32 cellular contexts compared by ENCODE assay signal in genomic region chr21:42757422-42757821, GRCh38.
"Had no signal": no experiment of that assay in that cellular context is flagged by ENCODE, and none has a peak within 500 bp of the region (broad histone marks: within the 10 kb centered on the region; RNA-seq: fewer than 3 reads in every experiment).

No MANE protein-coding gene starts in this region.

- H3K4me3 Mint-ChIP-seq: activated B cell treated with CpG ODN at 0.5 μM for 24 hours; activated CD4-positive, alpha-beta memory T cell treated with anti-CD3 and anti-CD28 coated beads for 36 hours; activated CD4-positive, alpha-beta T cell treated with anti-CD3 and anti-CD28 coated beads, Interleukin-2, amount 10 ng/mL, durations not matched to agents 24 days and 14 days; activated CD8-positive, alpha-beta memory T cell treated with anti-CD3 and anti-CD28 coated beads, Interleukin-2, amount 10 ng/mL, durations not matched to agents 7 days and 5 days; activated CD8-positive, alpha-beta T cell treated with anti-CD3 and anti-CD28 coated beads, Interleukin-2, amount 10 ng/mL, durations not matched to agents 7 days and 5 days; activated naive CD8-positive, alpha-beta T cell treated with anti-CD3 and anti-CD28 coated beads for 36 hours; activated naive CD8-positive, alpha-beta T cell treated with anti-CD3 and anti-CD28 coated beads, Interleukin-2, amount 50 U/mL, for 24 hours; activated T-helper 1 cell treated with anti-CD3 and anti-CD28 coated beads, Interleukin-12 subunit alpha, Interleukin-12 subunit beta, Interleukin-2, Interleukin-4 antibody, amounts not matched to agents 30 ng/mL and 10 ng/mL and 1 ng/mL, durations not matched to agents 14 hours and 24 hours and 36 hours; effector memory CD8-positive, alpha-beta T cell; T-helper 17 cell; T-helper 2 cell treated with Interferon-gamma antibody and Interleukin-4, amounts not matched to agents 5 μg/mL and 100 μg/mL, for 36 hours had no signal

- H3K36me3 ChIP-seq: adrenal gland, gastrocnemius medialis had no signal

- H3K36me3 Mint-ChIP-seq: activated CD4-positive, alpha-beta memory T cell treated with anti-CD3 and anti-CD28 coated beads for 36 hours; activated CD8-positive, alpha-beta memory T cell treated with anti-CD3 and anti-CD28 coated beads, Interleukin-2, amount 10 ng/mL, durations not matched to agents 7 days and 5 days; activated naive CD8-positive, alpha-beta T cell treated with anti-CD3 and anti-CD28 coated beads for 36 hours had no signal

- H3K27me3 Mint-ChIP-seq: activated B cell treated with CpG ODN at 0.5 μM for 24 hours; activated CD4-positive, alpha-beta memory T cell treated with anti-CD3 and anti-CD28 coated beads for 36 hours; activated CD4-positive, alpha-beta T cell treated with anti-CD3 and anti-CD28 coated beads, Interleukin-2, amount 10 ng/mL, durations not matched to agents 24 days and 14 days; activated naive CD8-positive, alpha-beta T cell treated with anti-CD3 and anti-CD28 coated beads for 36 hours; activated naive CD8-positive, alpha-beta T cell treated with anti-CD3 and anti-CD28 coated beads, Interleukin-2, amount 50 U/mL, for 24 hours; T-helper 17 cell had no signal

- H3K27ac Mint-ChIP-seq: activated B cell treated with CpG ODN at 0.5 μM for 24 hours; activated CD4-positive, alpha-beta memory T cell treated with anti-CD3 and anti-CD28 coated beads for 36 hours; activated CD4-positive, alpha-beta T cell treated with anti-CD3 and anti-CD28 coated beads, Interleukin-2, amount 10 ng/mL, durations not matched to agents 24 days and 14 days; activated CD8-positive, alpha-beta memory T cell treated with anti-CD3 and anti-CD28 coated beads, Interleukin-2, amount 10 ng/mL, durations not matched to agents 7 days and 5 days; activated CD8-positive, alpha-beta T cell treated with anti-CD3 and anti-CD28 coated beads, Interleukin-2, amount 10 ng/mL, durations not matched to agents 7 days and 5 days; activated naive CD8-positive, alpha-beta T cell treated with anti-CD3 and anti-CD28 coated beads for 36 hours; activated naive CD8-positive, alpha-beta T cell treated with anti-CD3 and anti-CD28 coated beads, Interleukin-2, amount 50 U/mL, for 24 hours; activated T-helper 1 cell treated with anti-CD3 and anti-CD28 coated beads, Interleukin-12 subunit alpha, Interleukin-12 subunit beta, Interleukin-2, Interleukin-4 antibody, amounts not matched to agents 30 ng/mL and 10 ng/mL and 1 ng/mL, durations not matched to agents 14 hours and 24 hours and 36 hours; effector memory CD8-positive, alpha-beta T cell; T-helper 17 cell; T-helper 2 cell treated with Interferon-gamma antibody and Interleukin-4, amounts not matched to agents 5 μg/mL and 100 μg/mL, for 36 hours had no signal

- H3K27ac ChIP-seq: adrenal gland, body of pancreas, esophagus muscularis mucosa, foreskin keratinocyte, gastrocnemius medialis had no signal

- H3K9me3 ChIP-seq: adrenal gland, body of pancreas, esophagus muscularis mucosa, gastrocnemius medialis had no signal

- H3K4me3 ChIP-seq: adrenal gland, body of pancreas, esophagus muscularis mucosa, gastrocnemius medialis had no signal

- ATAC-seq: activated CD4-positive, CD25-positive, alpha-beta regulatory T cell treated with anti-CD3 and anti-CD28 coated beads, Interleukin-2, amount 50 U/mL, for 24 hours; activated CD8-positive, alpha-beta memory T cell treated with anti-CD3 and anti-CD28 coated beads, Interleukin-2, amount 10 ng/mL, durations not matched to agents 7 days and 5 days; activated CD8-positive, alpha-beta T cell treated with anti-CD3 and anti-CD28 coated beads, Interleukin-2, amount 10 ng/mL, durations not matched to agents 7 days and 5 days; activated naive CD8-positive, alpha-beta T cell treated with anti-CD3 and anti-CD28 coated beads, Interleukin-2, amount 50 U/mL, for 24 hours; body of pancreas; effector memory CD8-positive, alpha-beta T cell; foreskin keratinocyte; gastrocnemius medialis; T-helper 17 cell had no signal

- H3K9me3 Mint-ChIP-seq: activated B cell treated with CpG ODN at 0.5 μM for 24 hours; activated CD4-positive, alpha-beta memory T cell treated with anti-CD3 and anti-CD28 coated beads for 36 hours; activated CD4-positive, alpha-beta T cell treated with anti-CD3 and anti-CD28 coated beads, Interleukin-2, amount 10 ng/mL, durations not matched to agents 24 days and 14 days; activated naive CD8-positive, alpha-beta T cell treated with anti-CD3 and anti-CD28 coated beads for 36 hours; activated naive CD8-positive, alpha-beta T cell treated with anti-CD3 and anti-CD28 coated beads, Interleukin-2, amount 50 U/mL, for 24 hours; activated T-helper 1 cell treated with anti-CD3 and anti-CD28 coated beads, Interleukin-12 subunit alpha, Interleukin-12 subunit beta, Interleukin-2, Interleukin-4 antibody, amounts not matched to agents 30 ng/mL and 10 ng/mL and 1 ng/mL, durations not matched to agents 14 hours and 24 hours and 36 hours; effector memory CD8-positive, alpha-beta T cell; T-helper 2 cell treated with Interferon-gamma antibody and Interleukin-4, amounts not matched to agents 5 μg/mL and 100 μg/mL, for 36 hours had no signal

- DNase-seq: activated B cell treated with CpG ODN at 0.5 μM for 24 hours; activated CD4-positive, alpha-beta memory T cell treated with anti-CD3 and anti-CD28 coated beads for 36 hours; activated CD4-positive, alpha-beta T cell treated with anti-CD3 and anti-CD28 coated beads, Interleukin-2, amount 10 ng/mL, durations not matched to agents 24 days and 14 days; activated CD8-positive, alpha-beta memory T cell treated with anti-CD3 and anti-CD28 coated beads, Interleukin-2, amount 10 ng/mL, durations not matched to agents 7 days and 5 days; activated CD8-positive, alpha-beta memory T cell treated with anti-CD3 and anti-CD28 coated beads, Interleukin-2, amount 50 U/mL, for 4 hours; activated CD8-positive, alpha-beta T cell treated with anti-CD3 and anti-CD28 coated beads, Interleukin-2, amount 10 ng/mL, durations not matched to agents 7 days and 5 days; activated gamma-delta T cell; activated naive CD4-positive, alpha-beta T cell treated with anti-CD3 and anti-CD28 coated beads, Interleukin-2, amount 50 U/mL, for 16 hours; activated naive CD4-positive, alpha-beta T cell treated with Interleukin-2 at 50 U/mL for 16 hours; activated naive CD8-positive, alpha-beta T cell treated with anti-CD3 and anti-CD28 coated beads for 36 hours; activated naive CD8-positive, alpha-beta T cell treated with anti-CD3 and anti-CD28 coated beads, Interleukin-2, amount 50 U/mL, for 24 hours; activated T-cell treated with anti-CD3 and anti-CD28 coated beads, Interleukin-2, amount 50 U/mL, for 1 hour; activated T-cell treated with anti-CD3 and anti-CD28 coated beads, Interleukin-2, amount 50 U/mL, for 48 hours; adrenal gland; amygdala; body of pancreas; caudate nucleus; cortex of kidney; dermis blood vessel endothelial cell; effector CD4-positive, alpha-beta T cell; effector memory CD8-positive, alpha-beta T cell; erythroblast; foreskin keratinocyte; gastrocnemius medialis; T-helper 1 cell; T-helper 17 cell; T1000; WERI-Rb-1 had no signal

- H3K4me1 ChIP-seq: adrenal gland, foreskin keratinocyte, gastrocnemius medialis had no signal

- H3K27me3 ChIP-seq: adrenal gland, body of pancreas, esophagus muscularis mucosa, foreskin keratinocyte, gastrocnemius medialis had no signal

- H3K4me1 Mint-ChIP-seq: activated B cell treated with CpG ODN at 0.5 μM for 24 hours; activated CD8-positive, alpha-beta memory T cell treated with anti-CD3 and anti-CD28 coated beads, Interleukin-2, amount 10 ng/mL, durations not matched to agents 7 days and 5 days; activated naive CD8-positive, alpha-beta T cell treated with anti-CD3 and anti-CD28 coated beads for 36 hours; activated naive CD8-positive, alpha-beta T cell treated with anti-CD3 and anti-CD28 coated beads, Interleukin-2, amount 50 U/mL, for 24 hours had no signal
